In the genomic region with DNA sequence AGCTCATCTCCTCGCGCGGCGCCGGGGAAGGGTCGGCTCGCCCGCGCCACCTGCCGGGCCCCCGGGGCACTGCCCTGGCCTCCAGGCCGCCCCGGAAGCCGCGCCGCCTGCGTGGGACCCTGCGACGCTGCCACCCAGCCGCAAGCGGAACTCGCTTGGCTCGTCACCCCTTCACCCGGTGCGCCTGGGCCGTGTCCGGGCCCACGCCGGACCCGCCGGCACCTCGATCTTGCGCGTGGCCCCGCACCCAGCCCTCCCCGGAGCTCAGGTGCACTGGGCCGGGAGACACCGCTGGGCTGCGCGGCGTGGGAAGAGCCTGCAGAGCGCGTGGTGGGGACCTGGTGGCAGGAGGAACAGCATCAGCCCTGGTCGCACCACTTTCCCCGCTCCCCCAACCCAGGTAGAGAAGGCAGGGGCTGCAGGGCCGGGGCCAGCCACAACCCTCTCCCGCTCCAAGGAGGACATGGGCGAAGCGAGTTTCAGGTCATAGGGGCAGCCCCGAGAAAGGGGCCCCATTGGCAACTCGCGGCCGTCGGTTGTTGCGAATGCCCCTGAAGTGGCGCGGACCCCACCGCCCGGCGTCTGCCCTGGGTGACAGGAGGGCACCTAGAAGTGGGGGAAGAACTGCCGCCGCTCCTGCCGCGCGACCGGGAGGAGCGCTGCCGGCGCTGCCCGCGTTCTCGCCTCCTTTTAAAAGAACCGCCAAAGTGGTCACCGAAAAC, we compare ENCODE assay signal across 8 cellular contexts. TPM values are rescaled to one million over a fixed set of nuclear protein-coding genes. Genes with fewer than 3 reads are reported as not detected.
A peak's percentile ranks its signal among the peaks of the same experiment; 100 is the strongest.
DNase-seq lines count a peak whose midpoint lies in the region; ATAC-seq and TF ChIP-seq lines count a peak whose summit lies in the region.

No MANE protein-coding gene starts in this region.

- intact Hi-C loops in CD4-positive, alpha-beta memory T cell (cut with micrococcal nuclease): loop anchor here (1.0 to 2.0 kb wide), 3 partner anchors 10 to 89 kb away; a partner anchor contains a TSS
- intact Hi-C loops in PC-3 (cut with micrococcal nuclease): loop anchor here (1.0 to 2.0 kb wide), 2 partner anchors 18 to 141 kb away; a partner anchor contains a TSS

- no peaks in the 10 kb centered on the region for H4K20me1 ChIP-seq in PC-3 (ENCODE audit: low read length)

- peak overlapping the region; percentile 42 to 82 for H3K4me3 ChIP-seq in CD4-positive, alpha-beta memory T cell (ENCODE audit: low read length in 2 of 2)
- peak overlapping the region; percentile 73 for H3K4me3 ChIP-seq in PC-3 (ENCODE audit: low read length)

- H3K27ac Mint-ChIP-seq in CD4-positive, alpha-beta memory T cell: peak overlapping the region; percentile 25 to 94 (median 88)
- no peak overlapping the region for H3K27ac Mint-ChIP-seq in nephron progenitor cell
- peak overlapping the region; percentile 81 to 89 for H3K27ac Mint-ChIP-seq in stimulated activated naive CD8-positive, alpha-beta T cell treated with anti-CD3 and anti-CD28 coated beads, Interleukin-15, amount 100 ng/mL, for 72 hours

- no TSS peak for BruUV-seq in PC-3 (replicated peaks; lab: Mats Ljungman, UMichigan)

- peaks cover 27% of the 10 kb centered on the region for H3K4me1 ChIP-seq in CD4-positive, alpha-beta memory T cell (ENCODE audit: insufficient read depth, low read length)
- H3K4me1 ChIP-seq in PC-3 (ENCODE audit: insufficient read depth, low read length): peaks cover 20% of the 10 kb centered on the region

- peaks cover 6% of the 10 kb centered on the region for H3K36me3 ChIP-seq in CD4-positive, alpha-beta memory T cell (ENCODE audit: insufficient read depth, low read length)
- peaks cover 6% of the 10 kb centered on the region; the same call in 1 of the 2 replicates for H3K36me3 ChIP-seq in PC-3 (ENCODE audit: low read depth, low read length)

- H3K9me3 ChIP-seq in CD4-positive, alpha-beta memory T cell (ENCODE audit: control insufficient read depth in 1 of 2, low read length in 2 of 2): no peaks in the 10 kb centered on the region
- H3K9me3 ChIP-seq in PC-3 (ENCODE audit: low read length): no peaks in the 10 kb centered on the region

- CTCF ChIA-PET in CD4-positive, alpha-beta memory T cell (lab: Charles Lee; ENCODE audit: partially characterized antibody): interaction anchor here (0.6 to 5.1 kb wide), 28 partner anchors 10 to 310 kb away, joined by 3 to 59 read pairs (median 4); a partner anchor contains a TSS
- CTCF ChIA-PET in PC-3 (lab: Charles Lee): interaction anchor here (0.6 to 3.0 kb wide), 19 partner anchors 10 to 301 kb away, joined by 3 to 60 read pairs (median 5); a partner anchor contains a TSS

- peaks cover 3 to 21% of the 10 kb centered on the region in 2 donors for H3K36me3 Mint-ChIP-seq in CD4-positive, alpha-beta memory T cell
- H3K36me3 Mint-ChIP-seq in nephron progenitor cell (ENCODE audit: low read depth): peaks cover 16% of the 10 kb centered on the region

- H3K4me1 Mint-ChIP-seq in CD4-positive, alpha-beta memory T cell: peaks cover 10 to 35% (median 22%) of the 10 kb centered on the region in 4 donors
- H3K4me1 Mint-ChIP-seq in nephron progenitor cell: peaks cover 24% of the 10 kb centered on the region
- H3K4me1 Mint-ChIP-seq in stimulated activated naive CD8-positive, alpha-beta T cell treated with anti-CD3 and anti-CD28 coated beads, Interleukin-15, amount 100 ng/mL, for 72 hours: peaks cover 65% of the 10 kb centered on the region

- H3K27ac ChIP-seq in CD4-positive, alpha-beta memory T cell (ENCODE audit: low read depth, low read length): peak overlapping the region; percentile 89
- H3K27ac ChIP-seq in PC-3 (ENCODE audit: low read length): peak overlapping the region; percentile 36

- POLR2A ChIA-PET in CD4-positive, alpha-beta memory T cell (lab: Charles Lee; ENCODE audit: partially characterized antibody): interaction anchor here (0.5 to 6.3 kb wide), 41 partner anchors 10 to 1776 kb away, joined by 3 to 193 read pairs (median 5); a partner anchor contains a TSS
- POLR2A ChIA-PET in PC-3 (lab: Charles Lee; ENCODE audit: unreplicated experiment): interaction anchor here (0.5 to 2.3 kb wide), 7 partner anchors 9 to 1663 kb away, joined by 3 to 25 read pairs (median 3); a partner anchor contains a TSS

- peak; percentile 86 to 94 (median 88) for DNase-seq in CD4-positive, alpha-beta memory T cell
- peak; percentile 90 for DNase-seq in PC-3
- DNase-seq in activated T-helper 1 cell treated with Interleukin-2 at 50 U/mL for 16 hours (ENCODE audit: low read depth): peak; percentile 87
- peak; percentile 40 for DNase-seq in fibroblast of peridontal ligament (ENCODE audit: extremely low read depth)
- DNase-seq in nephron progenitor cell: peak; percentile 87
- peak; percentile 88 to 95 for DNase-seq in stimulated activated naive CD8-positive, alpha-beta T cell treated with anti-CD3 and anti-CD28 coated beads, Interleukin-15, amount 100 ng/mL, for 72 hours

- no peaks in the 10 kb centered on the region for H3K9me2 ChIP-seq in PC-3 (replicated peaks; ENCODE audit: low read length)

- peak overlapping the region; percentile 89 for H2AFZ ChIP-seq in PC-3 (ENCODE audit: low read length)

- peaks cover 21% of the 10 kb centered on the region for H3K79me2 ChIP-seq in PC-3 (ENCODE audit: low read length)

- H3K4me2 ChIP-seq in PC-3 (ENCODE audit: low read length): peak overlapping the region; percentile 90

- H3F3A ChIP-seq in PC-3 (ENCODE audit: low read length, unreplicated experiment): peaks cover 4% of the 10 kb centered on the region

- TF ChIP-seq CTCF in PC-3 (conservative IDR thresholded peaks at IDR 0.05; ENCODE audit: low read depth, low read length) (peak; percentile 57), nephron progenitor cell (IDR thresholded peaks at IDR 0.05) (peak; percentile 40)

- peak overlapping the region; percentile 80 to 91 (median 84) for H3K4me3 Mint-ChIP-seq in CD4-positive, alpha-beta memory T cell
- H3K4me3 Mint-ChIP-seq in nephron progenitor cell: peak overlapping the region; percentile 81
- H3K4me3 Mint-ChIP-seq in stimulated activated naive CD8-positive, alpha-beta T cell treated with anti-CD3 and anti-CD28 coated beads, Interleukin-15, amount 100 ng/mL, for 72 hours: peak overlapping the region; percentile 94 to 95

- peak overlapping the region; percentile 87 for H3K9ac ChIP-seq in PC-3 (ENCODE audit: low read length)

- ATAC-seq in GM19397 (IDR thresholded peaks at IDR 0.05; ENCODE audit: unreplicated experiment): peak; percentile 77
- ATAC-seq in HG03565 (IDR thresholded peaks at IDR 0.05; ENCODE audit: unreplicated experiment): peak; percentile 59
- peak; percentile 53 for ATAC-seq in PC-3
- peak; percentile 84 for ATAC-seq in stimulated activated naive CD8-positive, alpha-beta T cell treated with anti-CD3 and anti-CD28 coated beads, Interleukin-15, amount 100 ng/mL, for 72 hours

- no peaks in the 10 kb centered on the region for H3K9me3 Mint-ChIP-seq in CD4-positive, alpha-beta memory T cell
- H3K9me3 Mint-ChIP-seq in nephron progenitor cell: no peaks in the 10 kb centered on the region
- no peaks in the 10 kb centered on the region for H3K9me3 Mint-ChIP-seq in stimulated activated naive CD8-positive, alpha-beta T cell treated with anti-CD3 and anti-CD28 coated beads, Interleukin-15, amount 100 ng/mL, for 72 hours

- no peaks in the 10 kb centered on the region for H3K27me3 ChIP-seq in CD4-positive, alpha-beta memory T cell (ENCODE audit: insufficient read depth, low read length)
- H3K27me3 ChIP-seq in PC-3 (ENCODE audit: low read length): no peaks in the 10 kb centered on the region

- no peaks in the 10 kb centered on the region for H3K27me3 Mint-ChIP-seq in CD4-positive, alpha-beta memory T cell
- peaks cover 5% of the 10 kb centered on the region for H3K27me3 Mint-ChIP-seq in nephron progenitor cell (ENCODE audit: low read depth, poor library complexity)
- H3K27me3 Mint-ChIP-seq in stimulated activated naive CD8-positive, alpha-beta T cell treated with anti-CD3 and anti-CD28 coated beads, Interleukin-15, amount 100 ng/mL, for 72 hours: no peaks in the 10 kb centered on the region

RNA-seq across cellular contexts. Expression of a gene that starts 0.4 kb away (rescaled TPM):
- total RNA-seq in CD4-positive, alpha-beta memory T cell: 10 to 100 TPM; 35.8 to 40.2 TPM
- polyA plus RNA-seq in CD4-positive, alpha-beta memory T cell: 10 to 100 TPM; 81.7 to 94.3 TPM
- 30.8 and 42.3 TPM in 2 replicates for total RNA-seq in PC-3 (2014; rRNA removed)

RNA-seq across cellular contexts. Expression of a gene that starts 9.7 kb away (rescaled TPM):
- total RNA-seq in CD4-positive, alpha-beta memory T cell: 10 to 100 TPM; 34.1 to 36.3 TPM
- 100 to 1,000 TPM; 107 to 150 TPM for polyA plus RNA-seq in CD4-positive, alpha-beta memory T cell
- total RNA-seq in PC-3 (2014; rRNA removed): 112 and 144 TPM in 2 replicates

RNA-seq across cellular contexts. Expression of a gene that starts 10.0 kb away (rescaled TPM):
- total RNA-seq in CD4-positive, alpha-beta memory T cell: 100 to 1,000 TPM; 121 to 122 TPM
- polyA plus RNA-seq in CD4-positive, alpha-beta memory T cell: 10 to 100 TPM in 1 of 2 donors, 1 to 10 TPM in 1; 7.7 to 25.8 TPM
- total RNA-seq in PC-3 (2014; rRNA removed): 38.8 and 40.1 TPM in 2 replicates

RNA-seq across cellular contexts. Expression of a gene that starts 17.8 kb away (rescaled TPM):
- 10 to 100 TPM; 19.8 to 21.8 TPM for total RNA-seq in CD4-positive, alpha-beta memory T cell
- polyA plus RNA-seq in CD4-positive, alpha-beta memory T cell: 10 to 100 TPM; 13.2 to 15.4 TPM
- 75.0 and 76.9 TPM in 2 replicates for total RNA-seq in PC-3 (2014; rRNA removed)

Comparison
In these comparisons a context has a peak if more than half of its experiments do, and no peak if none do; other contexts are left out.
1. Peak in every context shown above with its lines: DNase-seq, ATAC-seq, H3K4me3 ChIP-seq and H3K27ac ChIP-seq.
2. DNase-seq: peak in every context shown above with its lines; median percentile 92 in stimulated activated naive CD8-positive, alpha-beta T cell treated with anti-CD3 and anti-CD28 coated beads, Interleukin-15, amount 100 ng/mL, for 72 hours; 90 in PC-3; 88 in CD4-positive, alpha-beta memory T cell; 87 in activated T-helper 1 cell treated with Interleukin-2 at 50 U/mL for 16 hours; 87 in nephron progenitor cell; 40 in fibroblast of peridontal ligament.